Comparison of ENCODE assay signal across 8 cellular contexts in genomic region chr15:40338921-40339620, GRCh38. TPM values are rescaled to one million over a fixed set of nuclear protein-coding genes. Genes with fewer than 3 reads are reported as not detected.
DNase-seq lines count a peak whose midpoint lies in the region; ATAC-seq and TF ChIP-seq lines count a peak whose summit lies in the region.

No MANE protein-coding gene starts in this region.

- no peaks in the 10 kb centered on the region for H3K27me3 Mint-ChIP-seq in activated T-helper 2 cell treated with anti-CD3 and anti-CD28 coated beads, Interferon-gamma antibody, Interleukin-2, Interleukin-4, amounts not matched to agents 10 μg/mL and 5 μg/mL and 100 μg/mL, durations not matched to agents 14 hours and 24 hours and 36 hours (ENCODE audit: low read depth)

- DNase-seq in GM23248, result peak; percentile 95
- DNase-seq in astrocyte of the hippocampus (ENCODE audit: low read depth, low spot score), result peak; percentile 98
- peak; percentile 66 to 69 for DNase-seq in hippocampal formation (lab: John Stamatoyannopoulos, UW)
- peak in 1 of 2 donors; percentile 67 for DNase-seq in gastrocnemius medialis
- no peak for DNase-seq in activated naive CD4-positive, alpha-beta T cell treated with anti-CD3 and anti-CD28 coated beads, Interleukin-2, amount 50 U/mL, for 16 hours
- no peak for DNase-seq in activated T-helper 2 cell treated with anti-CD3 and anti-CD28 coated beads, Interferon-gamma antibody, Interleukin-2, Interleukin-4, amounts not matched to agents 10 μg/mL and 5 μg/mL and 100 μg/mL, durations not matched to agents 14 hours and 24 hours and 36 hours (ENCODE audit: low spot score)
- no peak for DNase-seq in NCI-H748 treated with DMSO at 0.1 percent for 48 hours (lab: John Stamatoyannopoulos, UW)

- no peak overlapping the region for H3K27ac Mint-ChIP-seq in activated T-helper 2 cell treated with anti-CD3 and anti-CD28 coated beads, Interferon-gamma antibody, Interleukin-2, Interleukin-4, amounts not matched to agents 10 μg/mL and 5 μg/mL and 100 μg/mL, durations not matched to agents 14 hours and 24 hours and 36 hours

- WGBS in GM23248 (ENCODE audit: low coverage in 1 of 2, low lambda C conversion rate in 2 of 2, missing lambda C conversion rate in 2 of 2), 2 experiments, result 37 to 38% methylated on average over 11 of the region's 11 CpGs

- no peaks in the 10 kb centered on the region for H4K20me1 ChIP-seq in GM23248 (ENCODE audit: insufficient read depth)

- H3K36me3 Mint-ChIP-seq in activated T-helper 2 cell treated with anti-CD3 and anti-CD28 coated beads, Interferon-gamma antibody, Interleukin-2, Interleukin-4, amounts not matched to agents 10 μg/mL and 5 μg/mL and 100 μg/mL, durations not matched to agents 14 hours and 24 hours and 36 hours (ENCODE audit: low read depth), result no peaks in the 10 kb centered on the region

- H2AFZ ChIP-seq in GM23248, result no peak overlapping the region

- peaks cover 29% of the 10 kb centered on the region for H3K79me2 ChIP-seq in GM23248 (ENCODE audit: insufficient read depth)

- no peak for TF ChIP-seq CTCF in gastrocnemius medialis (IDR thresholded peaks at IDR 0.05 in 4 of 5, conservative IDR thresholded peaks at IDR 0.05 in 1 of 5)

- H3K4me3 ChIP-seq in GM23248 (peak overlapping the region; percentile 79), gastrocnemius medialis (peak overlapping the region; percentile 54 to 70 (median 68))

- H3F3A ChIP-seq in GM23248 (ENCODE audit: insufficient read depth), result peaks cover 26% of the 10 kb centered on the region

- intact Hi-C loops in gastrocnemius medialis (cut with DNase I; ENCODE audit: low total_unique reads), result loop anchor here (1.0 kb wide), 1 partner anchor 16 kb away; the partner anchor contains the start of gene INAFM2
- intact Hi-C loops in activated T-helper 2 cell treated with anti-CD3 and anti-CD28 coated beads, Interferon-gamma antibody, Interleukin-2, Interleukin-4, amounts not matched to agents 10 μg/mL and 5 μg/mL and 100 μg/mL, durations not matched to agents 14 hours and 24 hours and 36 hours (cut with micrococcal nuclease), result loop anchor here (1.0 kb wide), 2 partner anchors 18 to 60 kb away; no protein-coding TSS in a partner anchor

- H3K9ac ChIP-seq in GM23248, result peak overlapping the region; percentile 96

- no peaks in the 10 kb centered on the region for H3K9me3 Mint-ChIP-seq in activated T-helper 2 cell treated with anti-CD3 and anti-CD28 coated beads, Interferon-gamma antibody, Interleukin-2, Interleukin-4, amounts not matched to agents 10 μg/mL and 5 μg/mL and 100 μg/mL, durations not matched to agents 14 hours and 24 hours and 36 hours

- H3K27me3 ChIP-seq in GM23248 (replicated peaks; ENCODE audit: insufficient read depth) (no peaks in the 10 kb centered on the region), gastrocnemius medialis (no peaks in the 10 kb centered on the region)

- H3K4me3 Mint-ChIP-seq in activated T-helper 2 cell treated with anti-CD3 and anti-CD28 coated beads, Interferon-gamma antibody, Interleukin-2, Interleukin-4, amounts not matched to agents 10 μg/mL and 5 μg/mL and 100 μg/mL, durations not matched to agents 14 hours and 24 hours and 36 hours (ENCODE audit: low read depth), result no peak overlapping the region

- peaks cover 56% of the 10 kb centered on the region for H3K4me1 ChIP-seq in GM23248 (ENCODE audit: insufficient read depth)
- peaks cover 68 to 79% of the 10 kb centered on the region in 2 donors for H3K4me1 ChIP-seq in gastrocnemius medialis

- in situ Hi-C loops in GM23248 (cut with MboI), result no loop called here
- in situ Hi-C loops in gastrocnemius medialis (cut with MboI; ENCODE audit: low sequenced_read_pairs in 4 of 4), result no loop called here

- TF ChIP-seq POLR2A in gastrocnemius medialis (IDR thresholded peaks at IDR 0.05), result no peak

- H3K36me3 ChIP-seq in GM23248 (ENCODE audit: low read depth) (peaks cover 7% of the 10 kb centered on the region; the same call in 1 of the 2 replicates), gastrocnemius medialis (peaks cover 0 to 18% of the 10 kb centered on the region in 2 donors)

- peak; percentile 23 to 24 for ATAC-seq in gastrocnemius medialis
- ATAC-seq in HG03095 (IDR thresholded peaks at IDR 0.05; ENCODE audit: unreplicated experiment), result no peak

- H3K9me3 ChIP-seq in GM23248 (ENCODE audit: low read depth), result no peaks in the 10 kb centered on the region
- no peaks in the 10 kb centered on the region for H3K9me3 ChIP-seq in gastrocnemius medialis

- H3K4me1 Mint-ChIP-seq in activated T-helper 2 cell treated with anti-CD3 and anti-CD28 coated beads, Interferon-gamma antibody, Interleukin-2, Interleukin-4, amounts not matched to agents 10 μg/mL and 5 μg/mL and 100 μg/mL, durations not matched to agents 14 hours and 24 hours and 36 hours (ENCODE audit: low read depth), result peaks cover 6% of the 10 kb centered on the region

- H3K9me2 ChIP-seq in GM23248 (ENCODE audit: insufficient read depth), result no peaks in the 10 kb centered on the region

- H3K27ac ChIP-seq in GM23248, result peak overlapping the region; percentile 99
- H3K27ac ChIP-seq in gastrocnemius medialis, result peak overlapping the region; percentile 98 to 100 (median 99)

- H3K4me2 ChIP-seq in GM23248 (ENCODE audit: unreplicated experiment), result peak overlapping the region; percentile 90

RNA-seq across cellular contexts. Expression of gene CCDC9B, which starts 1.7 kb away (rescaled TPM):
- 16.9 and 19.6 TPM in 2 replicates for total RNA-seq in GM23248 (2014; rRNA removed; shearing (Covaris generic))
- polyA plus RNA-seq in GM23248 (2016; fragmentation: Nextera tagmentation; extraction: Ambion mirVana), result 28.8 and 33.1 TPM in 2 replicates
- total RNA-seq in gastrocnemius medialis, result 10 to 100 TPM; 14.4 to 55.1 (median 20.5) TPM
- 0.34 and 0.41 TPM in 2 replicates for total RNA-seq in activated T-helper 2 cell treated with anti-CD3 and anti-CD28 coated beads, Interferon-gamma antibody, Interleukin-2, Interleukin-4, amounts not matched to agents 10 μg/mL and 5 μg/mL and 100 μg/mL, durations not matched to agents 14 hours and 24 hours and 36 hours

RNA-seq across cellular contexts. Expression of gene PHGR1, which starts 11.8 kb away (rescaled TPM):
- not detected in 2 replicates for total RNA-seq in GM23248 (2014; rRNA removed; shearing (Covaris generic))
- polyA plus RNA-seq in GM23248 (2016; fragmentation: Nextera tagmentation; extraction: Ambion mirVana), result not detected in 2 replicates
- 10 to 100 TPM in 1 of 4 donors, not detected in 3; 12.1 TPM for total RNA-seq in gastrocnemius medialis
- not detected in 2 replicates for total RNA-seq in activated T-helper 2 cell treated with anti-CD3 and anti-CD28 coated beads, Interferon-gamma antibody, Interleukin-2, Interleukin-4, amounts not matched to agents 10 μg/mL and 5 μg/mL and 100 μg/mL, durations not matched to agents 14 hours and 24 hours and 36 hours

RNA-seq across cellular contexts. Expression of gene INAFM2, which starts 15.6 kb away (rescaled TPM):
- total RNA-seq in GM23248 (2014; rRNA removed; shearing (Covaris generic)), result 16.6 and 19.9 TPM in 2 replicates
- polyA plus RNA-seq in GM23248 (2016; fragmentation: Nextera tagmentation; extraction: Ambion mirVana), result 3.9 and 4.5 TPM in 2 replicates
- 10 to 100 TPM; 17.2 to 28.1 (median 17.7) TPM for total RNA-seq in gastrocnemius medialis
- 16.7 and 17.9 TPM in 2 replicates for total RNA-seq in activated T-helper 2 cell treated with anti-CD3 and anti-CD28 coated beads, Interferon-gamma antibody, Interleukin-2, Interleukin-4, amounts not matched to agents 10 μg/mL and 5 μg/mL and 100 μg/mL, durations not matched to agents 14 hours and 24 hours and 36 hours

RNA-seq across cellular contexts. Expression of gene DISP2, which starts 18.9 kb away (rescaled TPM):
- 0.11 and 0.13 TPM in 2 replicates for total RNA-seq in GM23248 (2014; rRNA removed; shearing (Covaris generic))
- 0.13 and 0.51 TPM in 2 replicates for polyA plus RNA-seq in GM23248 (2016; fragmentation: Nextera tagmentation; extraction: Ambion mirVana)
- under 1 TPM; 0.02 to 0.12 (median 0.06) TPM for total RNA-seq in gastrocnemius medialis
- total RNA-seq in activated T-helper 2 cell treated with anti-CD3 and anti-CD28 coated beads, Interferon-gamma antibody, Interleukin-2, Interleukin-4, amounts not matched to agents 10 μg/mL and 5 μg/mL and 100 μg/mL, durations not matched to agents 14 hours and 24 hours and 36 hours, result 0.05 and 0.39 TPM in 2 replicates

RNA-seq across cellular contexts. Expression of gene PLCB2, which starts 31.3 kb away (rescaled TPM):
- total RNA-seq in GM23248 (2014; rRNA removed; shearing (Covaris generic)), result 0.54 and 0.76 TPM in 2 replicates
- polyA plus RNA-seq in GM23248 (2016; fragmentation: Nextera tagmentation; extraction: Ambion mirVana), result 1.1 TPM in 2 replicates
- total RNA-seq in gastrocnemius medialis, result 1 to 10 TPM in 2 of 4 donors, under 1 TPM in 1, not detected in 1; 0.72 to 2.0 (median 1.4) TPM
- total RNA-seq in activated T-helper 2 cell treated with anti-CD3 and anti-CD28 coated beads, Interferon-gamma antibody, Interleukin-2, Interleukin-4, amounts not matched to agents 10 μg/mL and 5 μg/mL and 100 μg/mL, durations not matched to agents 14 hours and 24 hours and 36 hours, result 96.3 and 98.9 TPM in 2 replicates

Comparison
In these comparisons a context has a peak if more than half of its experiments do, and no peak if none do; other contexts are left out.
1. DNase-seq: peak in GM23248 (single experiment), astrocyte of the hippocampus (single experiment) and hippocampal formation (2 of 2); none in activated naive CD4-positive, alpha-beta T cell treated with anti-CD3 and anti-CD28 coated beads, Interleukin-2, amount 50 U/mL, for 16 hours (single experiment), activated T-helper 2 cell treated with anti-CD3 and anti-CD28 coated beads, Interferon-gamma antibody, Interleukin-2, Interleukin-4, amounts not matched to agents 10 μg/mL and 5 μg/mL and 100 μg/mL, durations not matched to agents 14 hours and 24 hours and 36 hours (single experiment) and NCI-H748 treated with DMSO at 0.1 percent for 48 hours (single experiment).
2. RNA of gene CCDC9B, which starts 1.7 kb away (total RNA-seq): 14.4 to 55.1 TPM in gastrocnemius medialis and 16.9 to 19.6 TPM in GM23248; 0.34 to 0.41 TPM in activated T-helper 2 cell treated with anti-CD3 and anti-CD28 coated beads, Interferon-gamma antibody, Interleukin-2, Interleukin-4, amounts not matched to agents 10 μg/mL and 5 μg/mL and 100 μg/mL, durations not matched to agents 14 hours and 24 hours and 36 hours; every median in the first group is over 10 times any median in the second.